In genomic region chr10:92542458-92542857, GRCh38 we compare ENCODE assay signal across 11 cellular contexts. TPM values are rescaled to one million over a fixed set of nuclear protein-coding genes. Genes with fewer than 3 reads are reported as not detected.
DNase-seq lines count a peak whose midpoint lies in the region; ATAC-seq and TF ChIP-seq lines count a peak whose summit lies in the region.
"Had no signal": no experiment of that assay in that cellular context is flagged by ENCODE, and none has a peak within 500 bp of the region (broad histone marks: within the 10 kb centered on the region; RNA-seq: fewer than 3 reads in every experiment).

No MANE protein-coding gene starts in this region.

- TF ChIP-seq CTCF in HEK293 (tag by site-specific recombination; IDR thresholded peaks at IDR 0.05) (no peak), neural progenitor cell (IDR thresholded peaks at IDR 0.05) (no peak)

- no peaks in the 10 kb centered on the region for H3K27me3 ChIP-seq in neural progenitor cell
- H3K27me3 ChIP-seq: BLaER1 had no signal

- H3K4me1 ChIP-seq in HEK293 (ENCODE audit: control insufficient read depth, insufficient read depth, low read length), result peaks cover 28% of the 10 kb centered on the region
- H3K4me1 ChIP-seq in neural progenitor cell, result no peaks in the 10 kb centered on the region

- no peaks in the 10 kb centered on the region; a peak in 1 of 3 replicates for H3K36me3 ChIP-seq in HEK293 (ENCODE audit: control insufficient read depth in 2 of 2, insufficient read depth in 1 of 2, low read length in 2 of 2)
- H3K36me3 ChIP-seq in neural progenitor cell, result no peaks in the 10 kb centered on the region

- peak overlapping the region; percentile 42 for H3K27ac Mint-ChIP-seq in neural progenitor cell

- H3K4me3 ChIP-seq in HEK293 (ENCODE audit: low read depth, low read length), result no peak overlapping the region
- H3K4me3 ChIP-seq in neural progenitor cell, result no peak overlapping the region
- H3K4me3 ChIP-seq: BLaER1 had no signal

- peaks cover 2% of the 10 kb centered on the region for H4K20me1 ChIP-seq in neural progenitor cell (ENCODE audit: low read depth)

- CTCF ChIA-PET in HEK293 (lab: Yijun Ruan, JAX), result interaction anchor here (0.7 kb wide), 1 partner anchor 1800 kb away, joined by 3 read pairs; no protein-coding TSS in a partner anchor

- DNase-seq in ELF-1 (ENCODE audit: low read depth, low spot score), result peak; percentile 83
- DNase-seq in islet precursor cell, result peak; percentile 77
- DNase-seq in neural progenitor cell (ENCODE audit: low spot score), result no peak
- no peak for DNase-seq in HT-29 (ENCODE audit: low spot score)
- DNase-seq in DMS 273 treated with DMSO at 0.1 percent for 48 hours (lab: John Stamatoyannopoulos, UW), result no peak
- DNase-seq: 8988T, AML-193, DMS79 had no signal

- no peak overlapping the region for H3K27ac ChIP-seq in HEK293 (ENCODE audit: extremely low read depth, low read depth, low read length)
- H3K27ac ChIP-seq in neural progenitor cell, result no peak overlapping the region
- H3K27ac ChIP-seq: BLaER1 had no signal

- H3K9me3 ChIP-seq in HEK293 (ENCODE audit: control insufficient read depth, insufficient read depth, low read depth, low read length), result no peaks in the 10 kb centered on the region
- H3K9me3 ChIP-seq in neural progenitor cell (ENCODE audit: low read depth), result no peaks in the 10 kb centered on the region
- H3K9me3 ChIP-seq: BLaER1 had no signal

- no peak overlapping the region for H3K4me3 Mint-ChIP-seq in neural progenitor cell

- H3K9me3 Mint-ChIP-seq in neural progenitor cell, result no peaks in the 10 kb centered on the region

- no peak for ATAC-seq in GM19328 (IDR thresholded peaks at IDR 0.05; ENCODE audit: unreplicated experiment)

- peaks cover 2% of the 10 kb centered on the region for H3K36me3 Mint-ChIP-seq in neural progenitor cell

- POLR2A ChIA-PET in HEK293 (lab: Yijun Ruan, JAX), result no interaction called here

- H3K4me1 Mint-ChIP-seq in neural progenitor cell, result peaks cover 3% of the 10 kb centered on the region

- peaks cover 46% of the 10 kb centered on the region for H3K79me2 ChIP-seq in neural progenitor cell (ENCODE audit: low read depth)

- H3F3A ChIP-seq in neural progenitor cell (ENCODE audit: low read depth), result no peaks in the 10 kb centered on the region

- no peaks in the 10 kb centered on the region for H3K27me3 Mint-ChIP-seq in neural progenitor cell (ENCODE audit: insufficient read depth, low read depth)

- H2AFZ ChIP-seq in neural progenitor cell (replicated peaks), result no peak overlapping the region

- H3K4me2 ChIP-seq in neural progenitor cell, result no peak overlapping the region
- H3K4me2 ChIP-seq: BLaER1 had no signal

- H3K9ac ChIP-seq in neural progenitor cell, result no peak overlapping the region
- H3K9ac ChIP-seq: BLaER1 had no signal

TF ChIP-seq in HEK293, 187 proteins besides CTCF, POLR2A, EP300 and RAD21:
- TF ChIP-seq ZNF521 (tag by site-specific recombination; IDR thresholded peaks at IDR 0.05) (no peak), ZSCAN23 (tag by site-specific recombination; IDR thresholded peaks at IDR 0.05) (no peak), BCL11B (tag by site-specific recombination; IDR thresholded peaks at IDR 0.05; ENCODE audit: low read depth) (no peak), WT1 (tag by site-specific recombination; IDR thresholded peaks at IDR 0.05) (peak; percentile 98), ZNF513 (tag by site-specific recombination; IDR thresholded peaks at IDR 0.05) (no peak), SP7 (tag by site-specific recombination; IDR thresholded peaks at IDR 0.05) (peak; percentile 71), MZF1 (tag by site-specific recombination; IDR thresholded peaks at IDR 0.05; ENCODE audit: borderline replicate concordance) (peak; percentile 52; the same call in 1 of the 2 replicates), OSR2 (tag by site-specific recombination; IDR thresholded peaks at IDR 0.05) (no peak; the same call in 1 of the 2 replicates), IKZF3 (tag by site-specific recombination; IDR thresholded peaks at IDR 0.05) (0 out of 2 replicates have a peak, but pooled peaks have one; percentile 25), ZNF18 (tag by site-specific recombination; IDR thresholded peaks at IDR 0.05) (0 out of 2 replicates have a peak, but pooled peaks have one; percentile 30), ZNF596 (tag by site-specific recombination; IDR thresholded peaks at IDR 0.05) (no peak)
- TF ChIP-seq, protein P1, sequence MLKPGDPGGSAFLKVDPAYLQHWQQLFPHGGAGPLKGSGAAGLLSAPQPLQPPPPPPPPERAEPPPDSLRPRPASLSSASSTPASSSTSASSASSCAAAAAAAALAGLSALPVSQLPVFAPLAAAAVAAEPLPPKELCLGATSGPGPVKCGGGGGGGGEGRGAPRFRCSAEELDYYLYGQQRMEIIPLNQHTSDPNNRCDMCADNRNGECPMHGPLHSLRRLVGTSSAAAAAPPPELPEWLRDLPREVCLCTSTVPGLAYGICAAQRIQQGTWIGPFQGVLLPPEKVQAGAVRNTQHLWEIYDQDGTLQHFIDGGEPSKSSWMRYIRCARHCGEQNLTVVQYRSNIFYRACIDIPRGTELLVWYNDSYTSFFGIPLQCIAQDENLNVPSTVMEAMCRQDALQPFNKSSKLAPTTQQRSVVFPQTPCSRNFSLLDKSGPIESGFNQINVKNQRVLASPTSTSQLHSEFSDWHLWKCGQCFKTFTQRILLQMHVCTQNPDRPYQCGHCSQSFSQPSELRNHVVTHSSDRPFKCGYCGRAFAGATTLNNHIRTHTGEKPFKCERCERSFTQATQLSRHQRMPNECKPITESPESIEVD (tag by site-specific recombination; IDR thresholded peaks at IDR 0.05), result peak; percentile 15; the same call in 1 of the 2 replicates
- TF ChIP-seq, protein P2, sequence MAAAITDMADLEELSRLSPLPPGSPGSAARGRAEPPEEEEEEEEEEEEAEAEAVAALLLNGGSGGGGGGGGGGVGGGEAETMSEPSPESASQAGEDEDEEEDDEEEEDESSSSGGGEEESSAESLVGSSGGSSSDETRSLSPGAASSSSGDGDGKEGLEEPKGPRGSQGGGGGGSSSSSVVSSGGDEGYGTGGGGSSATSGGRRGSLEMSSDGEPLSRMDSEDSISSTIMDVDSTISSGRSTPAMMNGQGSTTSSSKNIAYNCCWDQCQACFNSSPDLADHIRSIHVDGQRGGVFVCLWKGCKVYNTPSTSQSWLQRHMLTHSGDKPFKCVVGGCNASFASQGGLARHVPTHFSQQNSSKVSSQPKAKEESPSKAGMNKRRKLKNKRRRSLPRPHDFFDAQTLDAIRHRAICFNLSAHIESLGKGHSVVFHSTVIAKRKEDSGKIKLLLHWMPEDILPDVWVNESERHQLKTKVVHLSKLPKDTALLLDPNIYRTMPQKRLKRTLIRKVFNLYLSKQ (tag by site-specific recombination; IDR thresholded peaks at IDR 0.05; ENCODE audit: borderline replicate concordance), result no peak
- TF ChIP-seq, protein P3, sequence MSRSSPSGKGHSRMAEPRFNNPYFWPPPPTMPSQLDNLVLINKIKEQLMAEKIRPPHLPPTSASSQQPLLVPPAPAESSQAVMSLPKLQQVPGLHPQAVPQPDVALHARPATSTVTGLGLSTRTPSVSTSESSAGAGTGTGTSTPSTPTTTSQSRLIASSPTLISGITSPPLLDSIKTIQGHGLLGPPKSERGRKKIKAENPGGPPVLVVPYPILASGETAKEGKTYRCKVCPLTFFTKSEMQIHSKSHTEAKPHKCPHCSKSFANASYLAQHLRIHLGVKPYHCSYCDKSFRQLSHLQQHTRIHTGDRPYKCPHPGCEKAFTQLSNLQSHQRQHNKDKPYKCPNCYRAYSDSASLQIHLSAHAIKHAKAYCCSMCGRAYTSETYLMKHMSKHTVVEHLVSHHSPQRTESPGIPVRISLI (tag by site-specific recombination; IDR thresholded peaks at IDR 0.05), result 0 out of 2 replicates have a peak, but pooled peaks have one; percentile 3

RNA-seq across cellular contexts. Expression of gene IDE, which starts 31.4 kb away (rescaled TPM):
- total RNA-seq in neural progenitor cell (ENCODE audit: low replicate concordance), result 34.8 and 44.8 TPM in 2 replicates
- 16.1 and 21.1 TPM in 2 replicates for total RNA-seq in HT-29 (2014; rRNA removed; shearing (Covaris generic))

RNA-seq across cellular contexts. Expression of gene KIF11, which starts 50.5 kb away (rescaled TPM):
- total RNA-seq in neural progenitor cell (ENCODE audit: low replicate concordance), result 80.2 and 128 TPM in 2 replicates
- total RNA-seq in HT-29 (2014; rRNA removed; shearing (Covaris generic)), result 13.2 and 14.1 TPM in 2 replicates

Comparison
In these comparisons a context has a peak if more than half of its experiments do, and no peak if none do; other contexts are left out.
1. DNase-seq: peak in ELF-1 (single experiment) and islet precursor cell (single experiment); none in neural progenitor cell (single experiment), HT-29 (single experiment) and DMS 273 treated with DMSO at 0.1 percent for 48 hours (single experiment).